ENCODE assay signal across 8 cellular contexts in genomic region chr21:42107881-42108553, GRCh38. TPM values are rescaled to one million over a fixed set of nuclear protein-coding genes. Genes with fewer than 3 reads are reported as not detected.
DNase-seq lines count a peak whose midpoint lies in the region; ATAC-seq and TF ChIP-seq lines count a peak whose summit lies in the region.

No MANE protein-coding gene starts in this region.

- DNase-seq in CD14-positive monocyte (ENCODE audit: low spot score) (peak; percentile 69), NCI-H69 (lab: John Stamatoyannopoulos, UW) (peak; percentile 90), endodermal cell (peak; percentile 91), stromal cell of bone marrow (ENCODE audit: low read depth) (peak; percentile 20)
- peak; percentile 7 to 46 for DNase-seq in activated CD8-positive, alpha-beta memory T cell treated with anti-CD3 and anti-CD28 coated beads for 1 hour (ENCODE audit: extremely low read depth in 1 of 2, low read depth in 1 of 2)

- no peak overlapping the region for H3K27ac ChIP-seq in endodermal cell (ENCODE audit: low read depth, low read length)

- intact Hi-C loops in CD14-positive monocyte (cut with micrococcal nuclease) = loop anchor here in 1 of 2 donors (5.0 kb wide), 1 partner anchor 96 kb away; the partner anchor contains the start of gene ZBTB21

- H3K4me3 Mint-ChIP-seq in CD14-positive monocyte (peak overlapping the region; percentile 43 to 78), endodermal cell (no peak overlapping the region), nephron (no peak overlapping the region)

- H3K36me3 Mint-ChIP-seq in CD14-positive monocyte (no peaks in the 10 kb centered on the region), endodermal cell (ENCODE audit: low read depth) (no peaks in the 10 kb centered on the region), nephron (ENCODE audit: low read depth) (no peaks in the 10 kb centered on the region)

- H3K27me3 Mint-ChIP-seq in CD14-positive monocyte (ENCODE audit: low read depth in 3 of 3) (peaks cover 8 to 21% (median 18%) of the 10 kb centered on the region in 3 donors), endodermal cell (ENCODE audit: insufficient read depth) (peaks cover 4% of the 10 kb centered on the region), nephron (ENCODE audit: low read depth) (peaks cover 42% of the 10 kb centered on the region)

- no peaks in the 10 kb centered on the region for H3K27me3 ChIP-seq in endodermal cell (ENCODE audit: control insufficient read depth, insufficient read depth, low read length, poor library complexity, severe bottlenecking)

- H3K4me1 Mint-ChIP-seq in CD14-positive monocyte (peaks cover 8% of the 10 kb centered on the region), endodermal cell (peaks cover 3% of the 10 kb centered on the region), nephron (peaks cover 12% of the 10 kb centered on the region)

- H3K27ac Mint-ChIP-seq in CD14-positive monocyte (peak overlapping the region in 1 of 7 donors; percentile 14), endodermal cell (no peak overlapping the region), nephron (no peak overlapping the region)

- peaks cover 9% of the 10 kb centered on the region for H3K4me1 ChIP-seq in endodermal cell (ENCODE audit: control insufficient read depth, insufficient read depth, low read length)

- H3K9me3 Mint-ChIP-seq in CD14-positive monocyte = no peaks in the 10 kb centered on the region
- no peaks in the 10 kb centered on the region for H3K9me3 Mint-ChIP-seq in endodermal cell
- H3K9me3 Mint-ChIP-seq in nephron = no peaks in the 10 kb centered on the region

- H3K9ac ChIP-seq in endodermal cell (ENCODE audit: extremely low read depth, low read length, poor library complexity, severe bottlenecking) = peak overlapping the region; percentile 15

- 43 to 72% methylated on average over 8 to 18 of the region's 18 CpGs for WGBS in endodermal cell (ENCODE audit: insufficient coverage in 1 of 2, insufficient read length in 1 of 2), 2 experiments

- ATAC-seq in GM19351 (IDR thresholded peaks at IDR 0.05; ENCODE audit: unreplicated experiment) = peak; percentile 91
- peak; percentile 68 for ATAC-seq in HG03378 (IDR thresholded peaks at IDR 0.05; ENCODE audit: unreplicated experiment)

- H3K4me3 ChIP-seq in endodermal cell (ENCODE audit: low read length) = no peak overlapping the region

- TF ChIP-seq CTCF in CD14-positive monocyte (IDR thresholded peaks at IDR 0.05) = peak; percentile 85
- peak; percentile 84 for TF ChIP-seq CTCF in endodermal cell (conservative IDR thresholded peaks at IDR 0.05)
- peak; percentile 70 to 77 (median 76) for TF ChIP-seq CTCF in nephron (IDR thresholded peaks at IDR 0.05; ENCODE audit: unreplicated experiment in 3 of 3)

- H3K9me3 ChIP-seq in endodermal cell (ENCODE audit: control insufficient read depth, low read length) = no peaks in the 10 kb centered on the region

- H3K36me3 ChIP-seq in endodermal cell (ENCODE audit: control insufficient read depth, insufficient read depth, low read length) = no peaks in the 10 kb centered on the region

RNA-seq across cellular contexts. Expression of gene UMODL1, which starts 36.9 kb away (rescaled TPM):
- polyA plus RNA-seq in CD14-positive monocyte = not detected
- total RNA-seq in endodermal cell = under 1 TPM; 0.24 to 0.49 TPM
- 0.11 TPM for polyA plus RNA-seq in endodermal cell (2013, experiment 1 of 2)
- polyA plus RNA-seq in endodermal cell (2013, experiment 2 of 2) = 0.46 TPM

Comparison
In these comparisons a context has a peak if more than half of its experiments do, and no peak if none do; other contexts are left out.
1. DNase-seq: peak in every context shown above with its lines; median percentile 91 in endodermal cell; 90 in NCI-H69; 69 in CD14-positive monocyte; 26 in activated CD8-positive, alpha-beta memory T cell treated with anti-CD3 and anti-CD28 coated beads for 1 hour; 20 in stromal cell of bone marrow.
2. H3K4me3 Mint-ChIP-seq: peak in CD14-positive monocyte (2 of 2); none in endodermal cell (single experiment) and nephron (0 of 3).
3. Peak in every context shown above with its lines, with median percentiles within 50 percentile points of each other: CTCF ChIP-seq.